In genomic region chr22:46681010-46681409, GRCh38 we compare ENCODE assay signal across 9 cellular contexts. TPM values are rescaled to one million over a fixed set of nuclear protein-coding genes. Genes with fewer than 3 reads are reported as not detected.
DNase-seq lines count a peak whose midpoint lies in the region; ATAC-seq and TF ChIP-seq lines count a peak whose summit lies in the region.
"Had no signal": no experiment of that assay in that cellular context is flagged by ENCODE, and none has a peak within 500 bp of the region (broad histone marks: within the 10 kb centered on the region; RNA-seq: fewer than 3 reads in every experiment).

No MANE protein-coding gene starts in this region.

- no peaks in the 10 kb centered on the region for H3K9me3 Mint-ChIP-seq in central memory CD8-positive, alpha-beta T cell

- H3K4me3 ChIP-seq in esophagus muscularis mucosa: no peak overlapping the region

- no peak overlapping the region for H3K4me3 Mint-ChIP-seq in central memory CD8-positive, alpha-beta T cell

- TF ChIP-seq EP300 in esophagus muscularis mucosa (IDR thresholded peaks at IDR 0.05): no peak

- peak; percentile 27 for DNase-seq in ELF-1 (ENCODE audit: low read depth, low spot score)
- DNase-seq in NCI-H69 (lab: John Stamatoyannopoulos, UW): peak; percentile 52
- DNase-seq in central memory CD8-positive, alpha-beta T cell (ENCODE audit: low spot score in 2 of 2): no peak
- no peak for DNase-seq in NCI-H1930 (lab: John Stamatoyannopoulos, UW)
- no peak for DNase-seq in esophagus muscularis mucosa (ENCODE audit: extremely low spot score)

- WGBS in esophagus muscularis mucosa: 88% methylated on average over 7 of the region's 7 CpGs

- H3K27me3 Mint-ChIP-seq in central memory CD8-positive, alpha-beta T cell: no peaks in the 10 kb centered on the region

- H3K9me3 ChIP-seq in esophagus muscularis mucosa: no peaks in the 10 kb centered on the region

- no peaks in the 10 kb centered on the region for H3K27me3 ChIP-seq in esophagus muscularis mucosa

- no peak for TF ChIP-seq POLR2A in esophagus muscularis mucosa (IDR thresholded peaks at IDR 0.05; ENCODE audit: low read depth)

- H3K27ac ChIP-seq in 22Rv1 (no peak overlapping the region), esophagus muscularis mucosa (replicated peaks in 1 of 4) (no peak overlapping the region)
- H3K27ac ChIP-seq: epithelial cell of prostate had no signal

- H3K36me3 ChIP-seq in esophagus muscularis mucosa: peaks cover 0 to 52% (median 39%) of the 10 kb centered on the region in 4 donors

- TF ChIP-seq CTCF in 22Rv1 (IDR thresholded peaks at IDR 0.05) (peak; percentile 65), esophagus muscularis mucosa (IDR thresholded peaks at IDR 0.05) (peak in 1 of 3 experiments; percentile 23)

- H3K4me1 Mint-ChIP-seq in central memory CD8-positive, alpha-beta T cell: no peaks in the 10 kb centered on the region

- intact Hi-C loops in esophagus muscularis mucosa (cut with DNase I): no loop called here

- H3K36me3 Mint-ChIP-seq in central memory CD8-positive, alpha-beta T cell (ENCODE audit: insufficient read depth): peaks cover 13% of the 10 kb centered on the region

- ATAC-seq in central memory CD8-positive, alpha-beta T cell (replicated peaks; ENCODE audit: extremely low read depth, poor library complexity, severe bottlenecking): no peak
- ATAC-seq in HG03565 (IDR thresholded peaks at IDR 0.05; ENCODE audit: unreplicated experiment) (no peak), HG02840 (IDR thresholded peaks at IDR 0.05; ENCODE audit: low FRiP score, unreplicated experiment) (no peak)

- peaks cover 14 to 31% (median 16%) of the 10 kb centered on the region in 4 donors for H3K4me1 ChIP-seq in esophagus muscularis mucosa

- peak overlapping the region; percentile 25 for H3K27ac Mint-ChIP-seq in central memory CD8-positive, alpha-beta T cell (ENCODE audit: low read depth)

RNA-seq across cellular contexts. Expression of gene CERK, which starts 57.0 kb away (rescaled TPM):
- total RNA-seq in esophagus muscularis mucosa: 10 to 100 TPM; 37.3 to 51.1 (median 48.0) TPM

Comparison
In these comparisons a context has a peak if more than half of its experiments do, and no peak if none do; other contexts are left out.
1. DNase-seq: peak in ELF-1 (single experiment) and NCI-H69 (single experiment); none in central memory CD8-positive, alpha-beta T cell (0 of 2), NCI-H1930 (0 of 2) and esophagus muscularis mucosa (single experiment).